In the genomic region with DNA sequence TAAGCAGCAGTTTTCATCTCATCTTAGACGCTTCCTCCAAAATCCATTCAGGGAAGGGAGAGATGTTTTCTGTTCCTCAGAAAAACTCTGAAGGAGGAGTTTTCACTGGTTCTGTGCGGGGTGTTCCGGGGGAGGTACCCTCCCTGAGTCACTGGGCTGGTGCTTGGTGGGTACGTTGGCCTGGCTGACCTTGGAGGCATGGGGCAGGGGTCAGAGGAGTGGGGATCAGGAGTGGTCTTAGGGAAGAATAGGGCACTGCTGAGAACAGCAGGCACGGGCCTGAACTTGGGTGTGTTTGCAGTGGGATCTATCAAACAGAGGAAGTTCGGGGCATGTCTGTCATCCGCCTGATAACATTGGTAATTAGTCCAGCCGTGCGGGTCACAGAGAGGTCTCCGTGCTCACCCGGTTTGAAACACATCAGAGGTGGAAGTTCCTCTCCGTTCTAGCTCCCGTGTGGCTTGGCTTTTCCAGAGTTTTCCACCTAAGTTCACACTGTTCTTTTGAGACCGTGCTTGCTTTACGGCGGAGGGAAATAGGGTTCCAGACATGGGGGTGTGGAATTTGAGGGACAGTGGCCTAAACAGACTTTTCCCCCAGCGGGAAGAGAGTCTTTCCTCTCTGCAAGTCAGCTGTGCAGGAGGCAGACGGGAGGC, we compare ENCODE assay signal across 10 cellular contexts. TPM values are rescaled to one million over a fixed set of nuclear protein-coding genes. Genes with fewer than 3 reads are reported as not detected.
DNase-seq lines count a peak whose midpoint lies in the region; ATAC-seq, FAIRE-seq and TF ChIP-seq lines count a peak whose summit lies in the region.
"Had no signal": no experiment of that assay in that cellular context is flagged by ENCODE, and none has a peak within 500 bp of the region (broad histone marks: within the 10 kb centered on the region; RNA-seq: fewer than 3 reads in every experiment).

No MANE protein-coding gene starts in this region.

- H3K4ac ChIP-seq in IMR-90 (ENCODE audit: low read depth, low read length) = peak overlapping the region; percentile 89

- H3K9me3 ChIP-seq in IMR-90 (ENCODE audit: control insufficient read depth, insufficient read depth, low read length) (no peaks in the 10 kb centered on the region), left lung (no peaks in the 10 kb centered on the region), thoracic aorta (no peaks in the 10 kb centered on the region)

- BruUV-seq in IMR-90 (replicated peaks; lab: Mats Ljungman, UMichigan) = no TSS peak

- H2AK5ac ChIP-seq in IMR-90 (ENCODE audit: low read depth, low read length) = peak overlapping the region; percentile 99

- POLR2A ChIA-PET in IMR-90 (lab: Charles Lee; ENCODE audit: unreplicated experiment) = interaction anchor here (0.6 kb wide), 1 partner anchor 35 kb away, joined by 3 read pairs; no protein-coding TSS in a partner anchor

- peaks cover 40% of the 10 kb centered on the region for H4K20me1 ChIP-seq in IMR-90 (ENCODE audit: insufficient read depth, low read length)

- H4K91ac ChIP-seq in IMR-90 (ENCODE audit: insufficient read depth, low read depth, low read length) = peak overlapping the region; percentile 90

- peak overlapping the region; percentile 74 for H3K27ac ChIP-seq in IMR-90 (ENCODE audit: insufficient read depth, low read length)
- peak overlapping the region; percentile 78 for H3K27ac ChIP-seq in brain microvascular endothelial cell
- H3K27ac ChIP-seq in left lung = peak overlapping the region; percentile 29 to 38
- no peak overlapping the region for H3K27ac ChIP-seq in thoracic aorta

- H2BK20ac ChIP-seq in IMR-90 (ENCODE audit: low read depth, low read length) = peak overlapping the region; percentile 90

- H4K5ac ChIP-seq in IMR-90 (ENCODE audit: low read depth, low read length) = peak overlapping the region; percentile 4

- intact Hi-C loops in IMR-90 (cut with micrococcal nuclease) = loop anchor here (2.0 to 5.0 kb wide), 2 partner anchors 47 to 50 kb away; no protein-coding TSS in a partner anchor
- intact Hi-C loops in left lung (cut with DNase I) = no loop called here

- peak; percentile 60; the same call in 1 of the 2 replicates for TF ChIP-seq POLR2A in IMR-90 (IDR thresholded peaks at IDR 0.05; ENCODE audit: low read depth, low read length)

- H3K14ac ChIP-seq in IMR-90 (replicated peaks; ENCODE audit: low read depth, low read length) = peak overlapping the region; percentile 99

- FAIRE-seq in urothelium cell line (lab: Jason Lieb, UNC) = no peak

- H3K4me3 ChIP-seq in IMR-90 (ENCODE audit: insufficient read depth, low read depth, low read length) = peak overlapping the region; percentile 51
- peak overlapping the region; percentile 48 for H3K4me3 ChIP-seq in brain microvascular endothelial cell (ENCODE audit: low read depth, low read length)
- H3K4me3 ChIP-seq in left lung = peak overlapping the region; percentile 22 to 37
- peak overlapping the region; percentile 14 for H3K4me3 ChIP-seq in thoracic aorta

- no peak; the same call in 1 of the 2 replicates for TF ChIP-seq RAD21 in IMR-90 (IDR thresholded peaks at IDR 0.05; ENCODE audit: low read length)

- peak overlapping the region; percentile 85 for H3K4me2 ChIP-seq in IMR-90 (ENCODE audit: low read depth, low read length)

- ATAC-seq in IMR-90 (ENCODE audit: low read depth) = no peak
- no peak for ATAC-seq in left lung
- no peak for ATAC-seq in thoracic aorta (ENCODE audit: insufficient number of reproducible peaks, low FRiP score, low read depth)
- no peak for ATAC-seq in GM21381 (IDR thresholded peaks at IDR 0.05; ENCODE audit: unreplicated experiment)
- ATAC-seq in GM21717 (IDR thresholded peaks at IDR 0.05; ENCODE audit: unreplicated experiment) = no peak

- peak overlapping the region; percentile 44 to 89 for H4K8ac ChIP-seq in IMR-90 (ENCODE audit: low read depth in 2 of 2, low read length in 2 of 2)

- H2AFZ ChIP-seq in IMR-90 (replicated peaks; ENCODE audit: low read length, poor library complexity) = peak overlapping the region; percentile 85

- TF ChIP-seq CTCF in IMR-90 (conservative IDR thresholded peaks at IDR 0.05; ENCODE audit: low read depth, low read length) = no peak
- TF ChIP-seq CTCF in brain microvascular endothelial cell (IDR thresholded peaks at IDR 0.05; ENCODE audit: low read depth, low read length, missing control alignments) = no peak
- no peak for TF ChIP-seq CTCF in left lung (IDR thresholded peaks at IDR 0.05)
- no peak for TF ChIP-seq CTCF in thoracic aorta (IDR thresholded peaks at IDR 0.05)

- peak overlapping the region; percentile 93 for H2BK120ac ChIP-seq in IMR-90 (ENCODE audit: low read depth, low read length)

- 5% methylated on average over 8 of the region's 18 CpGs; no CpG with 5 or more reads in 1 of the 2 experiments for WGBS in IMR-90 (ENCODE audit: extremely low coverage in 2 of 2, insufficient read length in 1 of 2), 2 experiments

- H3K9me1 ChIP-seq in IMR-90 (ENCODE audit: insufficient read depth, low read length) = no peaks in the 10 kb centered on the region

- H3K79me1 ChIP-seq in IMR-90 (ENCODE audit: low read depth in 1 of 2, low read length in 2 of 2) = peaks cover 0 to 70% of the 10 kb centered on the region in 2 experiments; a peak in 3 of 4 replicates

- H2AK9ac ChIP-seq in IMR-90 (replicated peaks; ENCODE audit: low read depth, low read length, poor library complexity) = peak overlapping the region; percentile 97

- CTCF ChIA-PET in IMR-90 (lab: Yijun Ruan, JAX) = interaction anchor here (0.6 to 3.2 kb wide), 7 partner anchors 21 to 81 kb away, joined by 3 to 13 read pairs (median 3); no protein-coding TSS in a partner anchor

- H3K9ac ChIP-seq in IMR-90 (ENCODE audit: low read depth, low read length) = peak overlapping the region; percentile 84

- H3K18ac ChIP-seq in IMR-90 (ENCODE audit: low read depth, low read length) = peak overlapping the region; percentile 79

- H2BK5ac ChIP-seq in IMR-90 (ENCODE audit: low read depth, low read length, poor library complexity, severe bottlenecking) = peak overlapping the region; percentile 88

- peak overlapping the region; percentile 75; the same call in 2 of the 3 replicates for H2BK15ac ChIP-seq in IMR-90 (ENCODE audit: low read depth, low read length)

- H3K4me1 ChIP-seq in IMR-90 (ENCODE audit: control insufficient read depth, insufficient read depth, low read length) (peaks cover 45% of the 10 kb centered on the region), left lung (peaks cover 10 to 77% of the 10 kb centered on the region in 2 donors), thoracic aorta (ENCODE audit: control insufficient read depth in 1 of 2, low read depth in 2 of 2) (peaks cover 6 to 78% of the 10 kb centered on the region in 2 donors)

- in situ Hi-C loops in IMR-90 (cut with MboI; ENCODE audit: low sequenced_read_pairs) = no loop called here
- in situ Hi-C loops in brain microvascular endothelial cell (cut with HindIII; ENCODE audit: low pct_ligation_motif_present, low sequenced_read_pairs) = no loop called here

- H3K27me3 ChIP-seq in IMR-90 (ENCODE audit: control insufficient read depth, insufficient read depth, low read length) (no peaks in the 10 kb centered on the region), brain microvascular endothelial cell (replicated peaks) (no peaks in the 10 kb centered on the region), left lung (peaks cover 0 to 72% of the 10 kb centered on the region in 2 donors), thoracic aorta (replicated peaks; ENCODE audit: insufficient read depth) (no peaks in the 10 kb centered on the region)

- dilution Hi-C loops in IMR-90 (cut with HindIII; ENCODE audit: low sequenced_read_pairs, unreplicated experiment) = no loop called here

- no peak for DNase-seq in IMR-90
- no peak for DNase-seq in brain microvascular endothelial cell
- DNase-seq in left lung = no peak
- DNase-seq in thoracic aorta (ENCODE audit: low spot score) = no peak
- no peak for DNase-seq in urothelium cell line (ENCODE audit: low spot score)
- no peak for DNase-seq in cortex of kidney (lab: John Stamatoyannopoulos, UW)
- DNase-seq: activated CD4-positive, alpha-beta T cell treated with anti-CD3 and anti-CD28 coated beads, Interleukin-2, amount 10 ng/mL, durations not matched to agents 7 days and 5 days; occipital lobe had no signal

- H3K56ac ChIP-seq in IMR-90 (ENCODE audit: extremely low read depth, insufficient read depth, low read length) = peak overlapping the region; percentile 92

- peak overlapping the region; percentile 100 for H3K23ac ChIP-seq in IMR-90 (ENCODE audit: low read depth, low read length)

- H3K36me3 ChIP-seq in IMR-90 (ENCODE audit: control insufficient read depth, insufficient read depth, low read length) (no peaks in the 10 kb centered on the region), brain microvascular endothelial cell (replicated peaks) (no peaks in the 10 kb centered on the region), left lung (no peaks in the 10 kb centered on the region), thoracic aorta (no peaks in the 10 kb centered on the region)

TF ChIP-seq in IMR-90, 13 proteins besides CTCF, POLR2A, EP300 and RAD21 (continues in another document):
- no peak for TF ChIP-seq MXI1 (IDR thresholded peaks at IDR 0.05; ENCODE audit: borderline replicate concordance, low read depth, low read length)
- TF ChIP-seq, protein P1, sequence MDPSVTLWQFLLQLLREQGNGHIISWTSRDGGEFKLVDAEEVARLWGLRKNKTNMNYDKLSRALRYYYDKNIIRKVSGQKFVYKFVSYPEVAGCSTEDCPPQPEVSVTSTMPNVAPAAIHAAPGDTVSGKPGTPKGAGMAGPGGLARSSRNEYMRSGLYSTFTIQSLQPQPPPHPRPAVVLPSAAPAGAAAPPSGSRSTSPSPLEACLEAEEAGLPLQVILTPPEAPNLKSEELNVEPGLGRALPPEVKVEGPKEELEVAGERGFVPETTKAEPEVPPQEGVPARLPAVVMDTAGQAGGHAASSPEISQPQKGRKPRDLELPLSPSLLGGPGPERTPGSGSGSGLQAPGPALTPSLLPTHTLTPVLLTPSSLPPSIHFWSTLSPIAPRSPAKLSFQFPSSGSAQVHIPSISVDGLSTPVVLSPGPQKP (IDR thresholded peaks at IDR 0.05; ENCODE audit: borderline replicate concordance, low read depth, low read length) = no peak
- no peak for TF ChIP-seq NFE2L2 (IDR thresholded peaks at IDR 0.05; ENCODE audit: low read depth, low read length)
- no peak for TF ChIP-seq CHD1 (IDR thresholded peaks at IDR 0.05; ENCODE audit: low read depth, low read length)
- no peak for TF ChIP-seq SMC3 (IDR thresholded peaks at IDR 0.05; ENCODE audit: low read depth, low read length)
- no peak for TF ChIP-seq MAFK (IDR thresholded peaks at IDR 0.05; ENCODE audit: low read depth, low read length)
- no peak for TF ChIP-seq RFX5 (IDR thresholded peaks at IDR 0.05; ENCODE audit: low read depth, low read length)
- TF ChIP-seq MAZ (IDR thresholded peaks at IDR 0.05; ENCODE audit: borderline replicate concordance, low read depth, low read length) = no peak
- TF ChIP-seq CEBPB (IDR thresholded peaks at IDR 0.05; ENCODE audit: low read depth, low read length) = no peak

RNA-seq across cellular contexts. Expression of gene CIBAR2, which starts 59.7 kb away (rescaled TPM):
- total RNA-seq in IMR-90 (2012; rRNA removed) (0.18 TPM in 1 of 2 replicates, not detected in the other), left lung (1 to 10 TPM in 1 of 2 donors, under 1 TPM in 1; 0.29 to 9.6 TPM), thoracic aorta (not detected)
- 0.16 and 0.24 TPM in 2 replicates for polyA plus RNA-seq in IMR-90 (2012; rRNA removed)
- polyA plus RNA-seq in IMR-90 (2012; cell fraction: cytosol; rRNA removed) = not detected in 2 replicates
- 2.0 and 3.7 TPM in 2 replicates for polyA plus RNA-seq in IMR-90 (2012; cell fraction: nucleus; rRNA removed; ENCODE audit: low replicate concordance)
- total RNA-seq: activated CD4-positive, alpha-beta T cell treated with anti-CD3 and anti-CD28 coated beads, Interleukin-2, amount 10 ng/mL, durations not matched to agents 7 days and 5 days; occipital lobe had no signal

Comparison
In these comparisons a context has a peak if more than half of its experiments do, and no peak if none do; other contexts are left out.
1. H3K27ac ChIP-seq: peak in IMR-90 (single experiment), brain microvascular endothelial cell (single experiment) and left lung (2 of 2); none in thoracic aorta (0 of 2).
2. Peak in every context shown above with its lines, with median percentiles within 50 percentile points of each other: H3K4me3 ChIP-seq.